ENCODE assay signal across 12 cellular contexts in the genomic region with DNA sequence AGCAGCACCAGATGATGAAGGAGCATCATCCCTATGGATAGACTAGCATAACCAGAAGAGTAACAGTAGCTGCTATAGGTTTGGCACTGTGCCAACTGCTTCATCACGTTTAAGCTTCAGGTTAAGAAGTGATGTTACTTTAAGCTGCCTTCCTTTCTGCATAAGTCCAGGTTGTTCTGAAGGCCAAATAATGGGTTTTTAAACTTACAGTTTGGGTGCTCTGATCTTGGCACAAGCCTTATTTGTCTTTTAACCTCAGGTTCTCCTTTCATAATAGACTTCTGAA. TPM values are rescaled to one million over a fixed set of nuclear protein-coding genes. Genes with fewer than 3 reads are reported as not detected.
A peak's percentile ranks its signal among the peaks of the same experiment; 100 is the strongest.
DNase-seq lines count a peak whose midpoint lies in the region; ATAC-seq and TF ChIP-seq lines count a peak whose summit lies in the region.
"Had no signal": no experiment of that assay in that cellular context is flagged by ENCODE, and none has a peak within 500 bp of the region (broad histone marks: within the 10 kb centered on the region; RNA-seq: fewer than 3 reads in every experiment).

No MANE protein-coding gene starts in this region.

- TF ChIP-seq CTCF in right atrium auricular region (IDR thresholded peaks at IDR 0.05) (no peak), PC-3 (conservative IDR thresholded peaks at IDR 0.05; ENCODE audit: low read depth, low read length) (no peak), esophagus squamous epithelium (IDR thresholded peaks at IDR 0.05) (no peak), vagina (IDR thresholded peaks at IDR 0.05) (no peak)

- CTCF ChIA-PET in PC-3 (lab: Charles Lee): no interaction called here

- H3K9me3 ChIP-seq in right atrium auricular region: no peaks in the 10 kb centered on the region
- H3K9me3 ChIP-seq in PC-3 (ENCODE audit: low read length): no peaks in the 10 kb centered on the region
- H3K9me3 ChIP-seq in esophagus squamous epithelium: no peaks in the 10 kb centered on the region
- no peaks in the 10 kb centered on the region for H3K9me3 ChIP-seq in vagina

- H3K27me3 ChIP-seq in right atrium auricular region: no peaks in the 10 kb centered on the region
- H3K27me3 ChIP-seq in PC-3 (ENCODE audit: low read length): no peaks in the 10 kb centered on the region
- H3K27me3 ChIP-seq in esophagus squamous epithelium: no peaks in the 10 kb centered on the region
- no peaks in the 10 kb centered on the region for H3K27me3 ChIP-seq in vagina

- peaks cover 23% of the 10 kb centered on the region for H3K36me3 ChIP-seq in right atrium auricular region
- no peaks in the 10 kb centered on the region for H3K36me3 ChIP-seq in PC-3 (ENCODE audit: low read depth, low read length)
- no peaks in the 10 kb centered on the region for H3K36me3 ChIP-seq in esophagus squamous epithelium
- no peaks in the 10 kb centered on the region for H3K36me3 ChIP-seq in vagina

- BruUV-seq in PC-3 (replicated peaks; lab: Mats Ljungman, UMichigan): no TSS peak

- H2AFZ ChIP-seq in PC-3 (ENCODE audit: low read length): no peak overlapping the region

- POLR2A ChIA-PET in PC-3 (lab: Charles Lee; ENCODE audit: unreplicated experiment): no interaction called here

- H3K9me3 Mint-ChIP-seq in stimulated activated naive B cell treated with anti-CD40 and anti-IgM and Interleukin-4, amounts not matched to agents 10 μg/mL and 1 μg/mL and 100 μg/mL, for 72 hours: no peaks in the 10 kb centered on the region
- H3K9me3 Mint-ChIP-seq: CD14-positive monocyte had no signal

- no peaks in the 10 kb centered on the region for H3F3A ChIP-seq in PC-3 (ENCODE audit: low read length, unreplicated experiment)

- no peak overlapping the region for H3K4me3 Mint-ChIP-seq in stimulated activated naive B cell treated with anti-CD40 and anti-IgM and Interleukin-4, amounts not matched to agents 10 μg/mL and 1 μg/mL and 100 μg/mL, for 72 hours
- H3K4me3 Mint-ChIP-seq: CD14-positive monocyte had no signal

- TF ChIP-seq POLR2A in esophagus squamous epithelium (IDR thresholded peaks at IDR 0.05): no peak
- no peak for TF ChIP-seq POLR2A in vagina (IDR thresholded peaks at IDR 0.05)

- H3K9me2 ChIP-seq in PC-3 (replicated peaks; ENCODE audit: low read length): no peaks in the 10 kb centered on the region

- intact Hi-C loops in cardiac septum (cut with DNase I) (no loop called here), PC-3 (cut with micrococcal nuclease) (no loop called here), esophagus squamous epithelium (cut with DNase I) (no loop called here), vagina (cut with DNase I) (no loop called here)

- DNase-seq in right atrium auricular region (ENCODE audit: low spot score) (no peak), cardiac septum (ENCODE audit: low spot score) (no peak), PC-3 (peak; percentile 36), esophagus squamous epithelium (lab: John Stamatoyannopoulos, UW) (no peak), vagina (ENCODE audit: extremely low spot score in 2 of 2) (no peak)
- DNase-seq in stimulated activated naive B cell treated with anti-CD40 and anti-IgM and Interleukin-4, amounts not matched to agents 10 μg/mL and 1 μg/mL and 100 μg/mL, for 72 hours: no peak
- DNase-seq: left cardiac atrium, occipital lobe had no signal

- no peak overlapping the region for H3K4me3 ChIP-seq in right atrium auricular region
- H3K4me3 ChIP-seq in PC-3 (ENCODE audit: low read length): no peak overlapping the region
- H3K4me3 ChIP-seq in esophagus squamous epithelium: peak overlapping the region in 1 of 4 donors; percentile 2
- H3K4me3 ChIP-seq in vagina: no peak overlapping the region

- ATAC-seq in PC-3 (no peak), GM21717 (IDR thresholded peaks at IDR 0.05; ENCODE audit: unreplicated experiment) (no peak), HG03280 (IDR thresholded peaks at IDR 0.05; ENCODE audit: unreplicated experiment) (no peak)
- no peak for ATAC-seq in stimulated activated naive B cell treated with anti-CD40 and anti-IgM and Interleukin-4, amounts not matched to agents 10 μg/mL and 1 μg/mL and 100 μg/mL, for 72 hours (replicated peaks)
- ATAC-seq: left cardiac atrium had no signal

- no peak overlapping the region for H3K4me2 ChIP-seq in PC-3 (ENCODE audit: low read length)

- H3K4me1 ChIP-seq in right atrium auricular region (peaks cover 0 to 84% of the 10 kb centered on the region in 2 donors), PC-3 (ENCODE audit: insufficient read depth, low read length) (peaks cover 39% of the 10 kb centered on the region), esophagus squamous epithelium (peaks cover 5 to 75% (median 31%) of the 10 kb centered on the region in 3 donors), vagina (peaks cover 52% of the 10 kb centered on the region)

- peaks cover 53% of the 10 kb centered on the region for H3K79me2 ChIP-seq in PC-3 (ENCODE audit: low read length)

- no peak overlapping the region for H3K27ac Mint-ChIP-seq in stimulated activated naive B cell treated with anti-CD40 and anti-IgM and Interleukin-4, amounts not matched to agents 10 μg/mL and 1 μg/mL and 100 μg/mL, for 72 hours
- H3K27ac Mint-ChIP-seq: CD14-positive monocyte had no signal

- H3K27ac ChIP-seq in right atrium auricular region: peak overlapping the region; percentile 26 to 49
- no peak overlapping the region for H3K27ac ChIP-seq in PC-3 (ENCODE audit: low read length)
- peak overlapping the region in 3 of 4 donors; percentile 89 to 96 (median 91) for H3K27ac ChIP-seq in esophagus squamous epithelium
- H3K27ac ChIP-seq in vagina: peak overlapping the region; percentile 44
- H3K27ac ChIP-seq: VCaP had no signal

- H3K9ac ChIP-seq in PC-3 (ENCODE audit: low read length): no peak overlapping the region

- peaks cover 20 to 45% of the 10 kb centered on the region in 2 donors for H3K4me1 Mint-ChIP-seq in stimulated activated naive B cell treated with anti-CD40 and anti-IgM and Interleukin-4, amounts not matched to agents 10 μg/mL and 1 μg/mL and 100 μg/mL, for 72 hours
- H3K4me1 Mint-ChIP-seq: CD14-positive monocyte had no signal

- no peaks in the 10 kb centered on the region; the same call in 1 of the 2 replicates for H4K20me1 ChIP-seq in PC-3 (ENCODE audit: low read length)

- H3K27me3 Mint-ChIP-seq in stimulated activated naive B cell treated with anti-CD40 and anti-IgM and Interleukin-4, amounts not matched to agents 10 μg/mL and 1 μg/mL and 100 μg/mL, for 72 hours: no peaks in the 10 kb centered on the region

- peaks cover 11 to 17% of the 10 kb centered on the region in 2 donors for H3K36me3 Mint-ChIP-seq in stimulated activated naive B cell treated with anti-CD40 and anti-IgM and Interleukin-4, amounts not matched to agents 10 μg/mL and 1 μg/mL and 100 μg/mL, for 72 hours
- H3K36me3 Mint-ChIP-seq: CD14-positive monocyte had no signal

- 0 to 8% methylated on average over 1 of the region's 1 CpG for WGBS in esophagus squamous epithelium, 2 donors

RNA-seq across cellular contexts. Expression of a gene that starts 50.7 kb away (rescaled TPM):
- total RNA-seq in right atrium auricular region (10 to 100 TPM in 1 of 2 donors, 1 to 10 TPM in 1; 5.7 to 17.7 TPM), cardiac septum (22.0 TPM), PC-3 (2014; rRNA removed) (51.7 and 63.1 TPM in 2 replicates), esophagus squamous epithelium (10 to 100 TPM in 3 of 4 donors, 1 to 10 TPM in 1; 9.2 to 18.5 (median 12.9) TPM), vagina (21.4 TPM)
